ENCODE assay signal across 15 cellular contexts in the genomic region with DNA sequence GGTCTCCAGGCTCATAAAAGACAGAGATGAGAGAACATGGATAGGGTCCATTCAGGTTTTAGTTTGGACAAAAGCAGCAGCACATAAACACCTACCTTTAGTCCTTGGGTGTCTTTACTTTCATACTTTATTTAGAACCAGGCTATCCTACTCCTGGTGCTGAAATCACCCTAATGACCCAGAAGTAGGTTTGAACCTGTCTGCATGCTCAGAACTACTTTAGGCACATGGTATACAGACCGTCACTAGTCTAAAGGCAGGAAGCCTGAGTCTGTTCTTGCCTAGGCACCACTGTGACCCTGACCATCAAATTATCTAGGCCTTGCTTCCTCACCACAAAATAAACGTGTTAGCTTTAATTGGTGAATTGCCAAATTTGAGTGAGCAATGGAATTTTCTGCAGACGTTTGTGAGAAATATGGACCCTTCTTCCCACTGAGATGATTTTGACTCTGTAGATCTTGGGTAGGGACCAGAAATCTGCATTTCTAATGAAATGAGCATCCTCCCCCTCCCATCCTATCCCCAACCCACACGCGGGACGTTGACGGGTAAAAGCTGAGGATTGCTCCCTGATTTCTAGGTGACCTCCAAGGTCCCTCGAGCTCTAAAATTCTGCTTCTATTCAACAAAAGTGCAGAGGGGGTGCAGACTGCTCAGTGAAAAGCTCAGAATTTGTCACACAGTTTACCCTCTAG.
DNase-seq lines count a peak whose midpoint lies in the region; ATAC-seq and TF ChIP-seq lines count a peak whose summit lies in the region.
"Had no signal": no experiment of that assay in that cellular context is flagged by ENCODE, and none has a peak within 500 bp of the region (broad histone marks: within the 10 kb centered on the region; RNA-seq: fewer than 3 reads in every experiment).

No MANE protein-coding gene starts in this region.

- TF ChIP-seq CTCF in GM23338 (conservative IDR thresholded peaks at IDR 0.05; ENCODE audit: low read depth in 2 of 2) (no peak), choroid plexus epithelial cell (conservative IDR thresholded peaks at IDR 0.05; ENCODE audit: low read depth, low read length) (no peak), OCI-LY7 (conservative IDR thresholded peaks at IDR 0.05; ENCODE audit: low read length) (no peak)

- no peaks in the 10 kb centered on the region for H3K27me3 ChIP-seq in GM23338 (ENCODE audit: insufficient read depth)
- no peaks in the 10 kb centered on the region for H3K27me3 ChIP-seq in Karpas-422 (ENCODE audit: low read length)
- H3K27me3 ChIP-seq: BLaER1 treated with 17β-estradiol and CSF1 and Interleukin-3, amounts not matched to agents 10 nM and 100 nM had no signal

- H3K27ac Mint-ChIP-seq in GM23338, result peak overlapping the region; percentile 25; the same call in 1 of the 2 replicates

- intact Hi-C loops in OCI-LY7 (cut with micrococcal nuclease; ENCODE audit: unreplicated experiment), result no loop called here

- H3K4me1 ChIP-seq in GM23338 (ENCODE audit: insufficient read depth) (peaks cover 38% of the 10 kb centered on the region), Karpas-422 (ENCODE audit: low read length) (peaks cover 44% of the 10 kb centered on the region), OCI-LY7 (ENCODE audit: insufficient read depth, low read length, poor library complexity, severe bottlenecking) (peaks cover 12% of the 10 kb centered on the region)
- H3K4me1 ChIP-seq: A549 had no signal

- H3K9ac ChIP-seq in Karpas-422 (ENCODE audit: low read length), result no peak overlapping the region
- H3K9ac ChIP-seq: BLaER1 treated with 17β-estradiol and CSF1 and Interleukin-3, amounts not matched to agents 10 nM and 100 nM had no signal

- H3K4me2 ChIP-seq in GM23338, result peak overlapping the region; percentile 53
- no peak overlapping the region for H3K4me2 ChIP-seq in Karpas-422 (ENCODE audit: low read depth, low read length, poor library complexity, severe bottlenecking)
- H3K4me2 ChIP-seq in OCI-LY7 (ENCODE audit: low read length), result no peak overlapping the region
- H3K4me2 ChIP-seq: A549, PC-9 had no signal

- H3K9me3 ChIP-seq in Karpas-422 (ENCODE audit: low read length), result no peaks in the 10 kb centered on the region
- no peaks in the 10 kb centered on the region for H3K9me3 ChIP-seq in OCI-LY7 (ENCODE audit: low read length)
- H3K9me3 ChIP-seq: A549; BLaER1 treated with 17β-estradiol and CSF1 and Interleukin-3, amounts not matched to agents 10 nM and 100 nM had no signal

- no peak overlapping the region; the same call in 1 of the 2 replicates for H2AFZ ChIP-seq in GM23338
- no peak overlapping the region for H2AFZ ChIP-seq in Karpas-422 (ENCODE audit: low read length)
- H2AFZ ChIP-seq in OCI-LY7 (ENCODE audit: low read length), result no peak overlapping the region
- H2AFZ ChIP-seq: PC-9 had no signal

- H3K36me3 Mint-ChIP-seq in GM23338 (ENCODE audit: low read depth), result no peaks in the 10 kb centered on the region
- H3K36me3 Mint-ChIP-seq: IgD-negative memory B cell had no signal

- peak overlapping the region; percentile 23; the same call in 1 of the 3 replicates for H3K4me3 Mint-ChIP-seq in GM23338
- H3K4me3 Mint-ChIP-seq: IgD-negative memory B cell had no signal

- H3F3A ChIP-seq in GM23338 (replicated peaks; ENCODE audit: low read depth), result no peaks in the 10 kb centered on the region

- H4K20me1 ChIP-seq in GM23338 (replicated peaks; ENCODE audit: insufficient read depth), result no peaks in the 10 kb centered on the region
- no peaks in the 10 kb centered on the region for H4K20me1 ChIP-seq in Karpas-422 (ENCODE audit: insufficient read depth, low read depth, low read length)
- no peaks in the 10 kb centered on the region for H4K20me1 ChIP-seq in OCI-LY7 (ENCODE audit: insufficient read depth, low read length)

- BruUV-seq in OCI-LY7 (replicated peaks; lab: Mats Ljungman, UMichigan), result no TSS peak

- no peaks in the 10 kb centered on the region for H3K79me2 ChIP-seq in GM23338 (replicated peaks; ENCODE audit: insufficient read depth)
- H3K79me2 ChIP-seq in Karpas-422 (ENCODE audit: low read length), result peaks cover 22% of the 10 kb centered on the region; the same call in 1 of the 2 replicates
- no peaks in the 10 kb centered on the region for H3K79me2 ChIP-seq in OCI-LY7 (ENCODE audit: insufficient read depth, low read depth, low read length)

- H3K27ac ChIP-seq in GM23338 (ENCODE audit: low read depth) (peak overlapping the region; percentile 3; the same call in 1 of the 2 replicates), Karpas-422 (ENCODE audit: low read length) (peak overlapping the region; percentile 93; the same call in 1 of the 2 replicates), OCI-LY7 (ENCODE audit: low read depth, low read length, poor library complexity, severe bottlenecking) (no peak overlapping the region)
- H3K27ac ChIP-seq: A549; BLaER1 treated with 17β-estradiol and CSF1 and Interleukin-3, amounts not matched to agents 10 nM and 100 nM; PC-9 had no signal

- H3K9me2 ChIP-seq in GM23338 (ENCODE audit: insufficient read depth) (no peaks in the 10 kb centered on the region), Karpas-422 (replicated peaks; ENCODE audit: insufficient read depth, low read length) (no peaks in the 10 kb centered on the region), OCI-LY7 (ENCODE audit: insufficient read depth, low read length) (no peaks in the 10 kb centered on the region)

- peak; percentile 62 for ATAC-seq in GM23338
- ATAC-seq in left lobe of liver, result peak; percentile 36
- ATAC-seq: A549 had no signal

- H3K27me3 Mint-ChIP-seq in GM23338 (ENCODE audit: insufficient read depth, low read depth, poor library complexity), result no peaks in the 10 kb centered on the region
- H3K27me3 Mint-ChIP-seq: IgD-negative memory B cell had no signal

- H3K9me3 Mint-ChIP-seq in GM23338, result no peaks in the 10 kb centered on the region
- H3K9me3 Mint-ChIP-seq: IgD-negative memory B cell had no signal

- CTCF ChIA-PET in OCI-LY7 (lab: Charles Lee; ENCODE audit: unreplicated experiment), result no interaction called here

- DNase-seq in GM23338 (ENCODE audit: low spot score), result peak; percentile 26
- no peak for DNase-seq in Karpas-422
- peak; percentile 18 for DNase-seq in choroid plexus epithelial cell (ENCODE audit: low read depth)
- no peak for DNase-seq in left lobe of liver (ENCODE audit: low spot score)
- DNase-seq in NCI-H446 treated with DMSO at 0.1 percent for 48 hours (lab: John Stamatoyannopoulos, UW), result no peak
- DNase-seq in OCI-LY7 (ENCODE audit: low spot score), result no peak
- DNase-seq in stimulated activated CD4-positive, alpha-beta T cell treated with anti-CD3 and anti-CD28 coated beads, Interleukin-4, amount 100 ng/mL, for 4 hours, result no peak
- DNase-seq in NCI-H2227 (lab: John Stamatoyannopoulos, UW; ENCODE audit: unreplicated experiment), result no peak
- DNase-seq: NCI-H187 treated with DMSO at 0.1 percent for 48 hours, NCI-H446, NCI-H748 treated with DMSO at 0.1 percent for 48 hours, PC-9 had no signal

- POLR2A ChIA-PET in OCI-LY7 (lab: Charles Lee), result interaction anchor here (1.8 kb wide), 1 partner anchor 14 kb away, joined by 4 read pairs; no protein-coding TSS in a partner anchor

- H3K36me3 ChIP-seq in GM23338 (ENCODE audit: insufficient read depth) (no peaks in the 10 kb centered on the region), Karpas-422 (ENCODE audit: insufficient read depth, low read length) (no peaks in the 10 kb centered on the region), OCI-LY7 (ENCODE audit: insufficient read depth, low read length) (no peaks in the 10 kb centered on the region)

- H3K4me1 Mint-ChIP-seq in GM23338, result peaks cover 43% of the 10 kb centered on the region

- H3K4me3 ChIP-seq in GM23338 (peak overlapping the region; percentile 31), Karpas-422 (ENCODE audit: low read length) (no peak overlapping the region), choroid plexus epithelial cell (ENCODE audit: low read depth, low read length) (no peak overlapping the region), OCI-LY7 (ENCODE audit: low read depth, low read length, poor library complexity, severe bottlenecking) (no peak overlapping the region)
- H3K4me3 ChIP-seq: A549; BLaER1 treated with 17β-estradiol and CSF1 and Interleukin-3, amounts not matched to agents 10 nM and 100 nM; PC-9 had no signal

TF ChIP-seq in GM23338, 12 proteins besides CTCF, POLR2A, EP300 and RAD21 (continues in another document):
- TF ChIP-seq, protein P1, sequence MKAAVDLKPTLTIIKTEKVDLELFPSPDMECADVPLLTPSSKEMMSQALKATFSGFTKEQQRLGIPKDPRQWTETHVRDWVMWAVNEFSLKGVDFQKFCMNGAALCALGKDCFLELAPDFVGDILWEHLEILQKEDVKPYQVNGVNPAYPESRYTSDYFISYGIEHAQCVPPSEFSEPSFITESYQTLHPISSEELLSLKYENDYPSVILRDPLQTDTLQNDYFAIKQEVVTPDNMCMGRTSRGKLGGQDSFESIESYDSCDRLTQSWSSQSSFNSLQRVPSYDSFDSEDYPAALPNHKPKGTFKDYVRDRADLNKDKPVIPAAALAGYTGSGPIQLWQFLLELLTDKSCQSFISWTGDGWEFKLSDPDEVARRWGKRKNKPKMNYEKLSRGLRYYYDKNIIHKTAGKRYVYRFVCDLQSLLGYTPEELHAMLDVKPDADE (IDR thresholded peaks at IDR 0.05), result no peak
- TF ChIP-seq, protein P2, sequence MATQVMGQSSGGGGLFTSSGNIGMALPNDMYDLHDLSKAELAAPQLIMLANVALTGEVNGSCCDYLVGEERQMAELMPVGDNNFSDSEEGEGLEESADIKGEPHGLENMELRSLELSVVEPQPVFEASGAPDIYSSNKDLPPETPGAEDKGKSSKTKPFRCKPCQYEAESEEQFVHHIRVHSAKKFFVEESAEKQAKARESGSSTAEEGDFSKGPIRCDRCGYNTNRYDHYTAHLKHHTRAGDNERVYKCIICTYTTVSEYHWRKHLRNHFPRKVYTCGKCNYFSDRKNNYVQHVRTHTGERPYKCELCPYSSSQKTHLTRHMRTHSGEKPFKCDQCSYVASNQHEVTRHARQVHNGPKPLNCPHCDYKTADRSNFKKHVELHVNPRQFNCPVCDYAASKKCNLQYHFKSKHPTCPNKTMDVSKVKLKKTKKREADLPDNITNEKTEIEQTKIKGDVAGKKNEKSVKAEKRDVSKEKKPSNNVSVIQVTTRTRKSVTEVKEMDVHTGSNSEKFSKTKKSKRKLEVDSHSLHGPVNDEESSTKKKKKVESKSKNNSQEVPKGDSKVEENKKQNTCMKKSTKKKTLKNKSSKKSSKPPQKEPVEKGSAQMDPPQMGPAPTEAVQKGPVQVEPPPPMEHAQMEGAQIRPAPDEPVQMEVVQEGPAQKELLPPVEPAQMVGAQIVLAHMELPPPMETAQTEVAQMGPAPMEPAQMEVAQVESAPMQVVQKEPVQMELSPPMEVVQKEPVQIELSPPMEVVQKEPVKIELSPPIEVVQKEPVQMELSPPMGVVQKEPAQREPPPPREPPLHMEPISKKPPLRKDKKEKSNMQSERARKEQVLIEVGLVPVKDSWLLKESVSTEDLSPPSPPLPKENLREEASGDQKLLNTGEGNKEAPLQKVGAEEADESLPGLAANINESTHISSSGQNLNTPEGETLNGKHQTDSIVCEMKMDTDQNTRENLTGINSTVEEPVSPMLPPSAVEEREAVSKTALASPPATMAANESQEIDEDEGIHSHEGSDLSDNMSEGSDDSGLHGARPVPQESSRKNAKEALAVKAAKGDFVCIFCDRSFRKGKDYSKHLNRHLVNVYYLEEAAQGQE (IDR thresholded peaks at IDR 0.05; ENCODE audit: unreplicated experiment), result no peak
- TF ChIP-seq CREB1 (CRISPR knock-in tag; IDR thresholded peaks at IDR 0.05; ENCODE audit: low read depth) (no peak), EZH2phosphoT487 (IDR thresholded peaks at IDR 0.05; ENCODE audit: unreplicated experiment) (no peak)

Comparison
In these comparisons a context has a peak if more than half of its experiments do, and no peak if none do; other contexts are left out.
1. DNase-seq: peak in GM23338 (single experiment) and choroid plexus epithelial cell (single experiment); none in Karpas-422 (single experiment), left lobe of liver (single experiment), NCI-H446 treated with DMSO at 0.1 percent for 48 hours (single experiment), OCI-LY7 (single experiment), stimulated activated CD4-positive, alpha-beta T cell treated with anti-CD3 and anti-CD28 coated beads, Interleukin-4, amount 100 ng/mL, for 4 hours (0 of 2) and NCI-H2227 (single experiment).